15 cellular contexts compared by ENCODE assay signal in genomic region chr6:88599561-88599960, GRCh38.
DNase-seq lines count a peak whose midpoint lies in the region; ATAC-seq and TF ChIP-seq lines count a peak whose summit lies in the region.
"Had no signal": no experiment of that assay in that cellular context is flagged by ENCODE, and none has a peak within 500 bp of the region (broad histone marks: within the 10 kb centered on the region; RNA-seq: fewer than 3 reads in every experiment).

No MANE protein-coding gene starts in this region.

- no peak overlapping the region for H3K27ac Mint-ChIP-seq in WTC11
- no peak overlapping the region for H3K27ac Mint-ChIP-seq in stimulated activated memory B cell treated with anti-CD40 and anti-IgM and Interleukin-4, amounts not matched to agents 10 μg/mL and 1 μg/mL and 100 μg/mL, for 72 hours
- H3K27ac Mint-ChIP-seq in stimulated activated naive CD8-positive, alpha-beta T cell treated with anti-CD3 and anti-CD28 coated beads, Interleukin-15, amount 100 ng/mL, for 72 hours, result no peak overlapping the region
- H3K27ac Mint-ChIP-seq: activated T-helper 17 cell treated with anti-CD3 and anti-CD28 coated beads, Interleukin-2, amount 50 U/mL, for 72 hours; T-helper 2 cell treated with Interferon-gamma antibody and Interleukin-4, amounts not matched to agents 5 μg/mL and 100 μg/mL, for 36 hours had no signal

- POLR2A ChIA-PET in WTC11 (lab: Charles Lee), result no interaction called here

- DNase-seq in NCI-H2171 treated with DMSO at 0.1 percent for 48 hours (lab: John Stamatoyannopoulos, UW), result peak; percentile 14
- DNase-seq in NCI-H2171 (lab: John Stamatoyannopoulos, UW), result no peak
- peak; percentile 45 for DNase-seq in WTC11 (ENCODE audit: low spot score)
- DNase-seq in stimulated activated naive CD8-positive, alpha-beta T cell treated with anti-CD3 and anti-CD28 coated beads, Interleukin-15, amount 100 ng/mL, for 72 hours, result no peak
- DNase-seq in stimulated activated CD8-positive, alpha-beta memory T cell treated with anti-CD3 and anti-CD28 coated beads, Interleukin-4, amount 100 ng/mL, for 48 hours, result no peak
- no peak for DNase-seq in activated naive CD4-positive, alpha-beta T cell treated with anti-CD3 and anti-CD28 coated beads, Interleukin-2, amount 50 U/mL, for 16 hours
- DNase-seq: GF-D8; MG63; NCI-H2029; NCI-H526 treated with DMSO at 0.1 percent for 48 hours; stimulated activated naive CD4-positive, alpha-beta T cell treated with Interleukin-2 at 50 U/mL for 16 hours had no signal

- no peak overlapping the region for H3K4me3 Mint-ChIP-seq in WTC11
- H3K4me3 Mint-ChIP-seq in stimulated activated memory B cell treated with anti-CD40 and anti-IgM and Interleukin-4, amounts not matched to agents 10 μg/mL and 1 μg/mL and 100 μg/mL, for 72 hours, result no peak overlapping the region
- H3K4me3 Mint-ChIP-seq in stimulated activated naive CD8-positive, alpha-beta T cell treated with anti-CD3 and anti-CD28 coated beads, Interleukin-15, amount 100 ng/mL, for 72 hours, result no peak overlapping the region
- H3K4me3 Mint-ChIP-seq: activated T-helper 17 cell treated with anti-CD3 and anti-CD28 coated beads, Interleukin-2, amount 50 U/mL, for 72 hours; T-helper 2 cell treated with Interferon-gamma antibody and Interleukin-4, amounts not matched to agents 5 μg/mL and 100 μg/mL, for 36 hours had no signal

- CTCF ChIA-PET in WTC11 (lab: Charles Lee), result interaction anchor here (1.0 to 2.0 kb wide), 10 partner anchors 9 to 272 kb away, joined by 3 to 12 read pairs (median 4); no protein-coding TSS in a partner anchor

- peaks cover 7% of the 10 kb centered on the region for H3K9me3 Mint-ChIP-seq in WTC11
- peaks cover 2% of the 10 kb centered on the region for H3K9me3 Mint-ChIP-seq in stimulated activated memory B cell treated with anti-CD40 and anti-IgM and Interleukin-4, amounts not matched to agents 10 μg/mL and 1 μg/mL and 100 μg/mL, for 72 hours
- peaks cover 0 to 6% of the 10 kb centered on the region in 2 donors for H3K9me3 Mint-ChIP-seq in stimulated activated naive CD8-positive, alpha-beta T cell treated with anti-CD3 and anti-CD28 coated beads, Interleukin-15, amount 100 ng/mL, for 72 hours
- H3K9me3 Mint-ChIP-seq: activated T-helper 17 cell treated with anti-CD3 and anti-CD28 coated beads, Interleukin-2, amount 50 U/mL, for 72 hours had no signal

- H3K27me3 Mint-ChIP-seq in WTC11 (ENCODE audit: low read depth), result no peaks in the 10 kb centered on the region
- no peaks in the 10 kb centered on the region for H3K27me3 Mint-ChIP-seq in stimulated activated memory B cell treated with anti-CD40 and anti-IgM and Interleukin-4, amounts not matched to agents 10 μg/mL and 1 μg/mL and 100 μg/mL, for 72 hours
- no peaks in the 10 kb centered on the region for H3K27me3 Mint-ChIP-seq in stimulated activated naive CD8-positive, alpha-beta T cell treated with anti-CD3 and anti-CD28 coated beads, Interleukin-15, amount 100 ng/mL, for 72 hours
- H3K27me3 Mint-ChIP-seq: activated T-helper 17 cell treated with anti-CD3 and anti-CD28 coated beads, Interleukin-2, amount 50 U/mL, for 72 hours had no signal

- no peak for TF ChIP-seq CTCF in WTC11 (IDR thresholded peaks at IDR 0.05)

- peaks cover 22% of the 10 kb centered on the region for H3K4me1 Mint-ChIP-seq in WTC11
- H3K4me1 Mint-ChIP-seq in stimulated activated memory B cell treated with anti-CD40 and anti-IgM and Interleukin-4, amounts not matched to agents 10 μg/mL and 1 μg/mL and 100 μg/mL, for 72 hours, result peaks cover 5% of the 10 kb centered on the region
- H3K4me1 Mint-ChIP-seq in stimulated activated naive CD8-positive, alpha-beta T cell treated with anti-CD3 and anti-CD28 coated beads, Interleukin-15, amount 100 ng/mL, for 72 hours, result no peaks in the 10 kb centered on the region
- H3K4me1 Mint-ChIP-seq: activated T-helper 17 cell treated with anti-CD3 and anti-CD28 coated beads, Interleukin-2, amount 50 U/mL, for 72 hours had no signal

- peak; percentile 78 for ATAC-seq in HG03342 (IDR thresholded peaks at IDR 0.05; ENCODE audit: unreplicated experiment)
- ATAC-seq in WTC11, result peak; percentile 98
- peak; percentile 61 for ATAC-seq in stimulated activated memory B cell treated with anti-CD40 and anti-IgM and Interleukin-4, amounts not matched to agents 10 μg/mL and 1 μg/mL and 100 μg/mL, for 72 hours
- ATAC-seq in stimulated activated naive CD8-positive, alpha-beta T cell treated with anti-CD3 and anti-CD28 coated beads, Interleukin-15, amount 100 ng/mL, for 72 hours, result no peak
- ATAC-seq: activated T-helper 17 cell treated with anti-CD3 and anti-CD28 coated beads, Interleukin-2, amount 50 U/mL, for 72 hours had no signal

- H3K36me3 Mint-ChIP-seq in WTC11, result no peaks in the 10 kb centered on the region
- no peaks in the 10 kb centered on the region for H3K36me3 Mint-ChIP-seq in stimulated activated memory B cell treated with anti-CD40 and anti-IgM and Interleukin-4, amounts not matched to agents 10 μg/mL and 1 μg/mL and 100 μg/mL, for 72 hours

TF ChIP-seq in WTC11, 78 proteins besides CTCF, POLR2A, EP300 and RAD21:
- TF ChIP-seq ZNF423 (CRISPR knock-in tag; IDR thresholded peaks at IDR 0.05), result 0 out of 2 replicates have a peak, but pooled peaks have one; percentile 9
- no peak for TF ChIP-seq NR2C2 (CRISPR knock-in tag; IDR thresholded peaks at IDR 0.05)
- no peak for TF ChIP-seq SMAD3 (CRISPR knock-in tag; IDR thresholded peaks at IDR 0.05; ENCODE audit: borderline replicate concordance)

Comparison
In these comparisons a context has a peak if more than half of its experiments do, and no peak if none do; other contexts are left out.
1. DNase-seq: peak in NCI-H2171 treated with DMSO at 0.1 percent for 48 hours (single experiment) and WTC11 (single experiment); none in NCI-H2171 (single experiment), stimulated activated naive CD8-positive, alpha-beta T cell treated with anti-CD3 and anti-CD28 coated beads, Interleukin-15, amount 100 ng/mL, for 72 hours (0 of 2), stimulated activated CD8-positive, alpha-beta memory T cell treated with anti-CD3 and anti-CD28 coated beads, Interleukin-4, amount 100 ng/mL, for 48 hours (single experiment) and activated naive CD4-positive, alpha-beta T cell treated with anti-CD3 and anti-CD28 coated beads, Interleukin-2, amount 50 U/mL, for 16 hours (single experiment).